29 cellular contexts compared by ENCODE assay signal in the genomic region with DNA sequence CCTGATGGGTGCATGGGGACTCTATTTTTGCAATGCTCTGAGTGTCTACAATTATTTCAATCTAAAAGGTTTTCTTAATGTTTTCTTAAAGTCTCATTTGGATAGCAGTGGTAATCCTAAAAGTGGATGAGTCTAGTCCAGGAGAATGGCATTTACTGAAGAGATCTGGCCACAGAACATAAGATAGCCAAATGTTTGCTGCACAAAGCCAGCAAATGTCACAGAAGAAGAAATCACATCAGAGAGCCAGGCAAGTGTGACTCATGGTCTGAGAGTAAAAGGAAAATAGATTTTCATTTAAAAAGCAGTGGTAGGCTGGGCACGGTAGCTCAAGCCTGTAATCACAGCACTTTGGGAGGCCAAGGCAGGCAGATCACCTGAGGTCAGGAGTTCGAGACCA.
"Had no signal": no experiment of that assay in that cellular context is flagged by ENCODE, and none has a peak within 500 bp of the region (broad histone marks: within the 10 kb centered on the region; RNA-seq: fewer than 3 reads in every experiment).

No MANE protein-coding gene starts in this region.

- H3K27ac ChIP-seq: ascending aorta, cardiac muscle cell, gastrocnemius medialis, neutrophil, pancreas, psoas muscle, right atrium auricular region, thyroid gland had no signal

- H3K4me1 ChIP-seq: ascending aorta, gastrocnemius medialis, pancreas, psoas muscle, right atrium auricular region, thyroid gland had no signal

- H3K9me3 ChIP-seq: gastrocnemius medialis, neutrophil, pancreas, thyroid gland had no signal

- H3K36me3 ChIP-seq: ascending aorta, cardiac muscle cell, gastrocnemius medialis, neutrophil, pancreas, right atrium auricular region, thyroid gland had no signal

- H3K27me3 Mint-ChIP-seq: activated T-cell treated with anti-CD3 and anti-CD28 coated beads, Interleukin-2, amount 50 U/mL, for 24 hours; activated T-helper 17 cell treated with anti-CD3 and anti-CD28 coated beads, Interleukin-2, amount 50 U/mL, for 72 hours; T-cell had no signal

- H3K4me3 ChIP-seq: ascending aorta, cardiac muscle cell, gastrocnemius medialis, pancreas, psoas muscle, right atrium auricular region, thyroid gland had no signal

- DNase-seq: activated CD4-positive, alpha-beta T cell treated with anti-CD3 and anti-CD28 coated beads for 1 hour; activated CD4-positive, alpha-beta T cell treated with anti-CD3 and anti-CD28 coated beads, Interleukin-2, amount 50 U/mL, for 1 hour; activated T-cell treated with anti-CD3 and anti-CD28 coated beads, Interleukin-2, amount 50 U/mL, for 24 hours; effector CD4-positive, alpha-beta T cell; gastrocnemius medialis; head of caudate nucleus; hypothalamus; left ventricle myocardium superior; mammary epithelial cell; midbrain; pancreas; psoas muscle; stimulated activated CD4-positive, alpha-beta T cell treated with anti-CD3 and anti-CD28 coated beads, Interleukin-12 subunit alpha, Interleukin-12 subunit beta, amount 100 ng/mL, for 4 hours; stimulated activated CD4-positive, alpha-beta T cell treated with anti-CD3 and anti-CD28 coated beads, Interleukin-4, amount 100 ng/mL, for 4 hours; stimulated activated naive CD8-positive, alpha-beta T cell treated with anti-CD3 and anti-CD28 coated beads, Interleukin-15, Interleukin-2, amounts not matched to agents 100 U/mL and 50 U/mL, for 24 hours; substantia nigra; T-cell; thyroid gland had no signal

- H3K27ac Mint-ChIP-seq: activated naive CD4-positive, alpha-beta T cell treated with anti-CD3 and anti-CD28 coated beads, Interleukin-2, amount 50 U/mL, for 72 hours; activated T-cell treated with anti-CD3 and anti-CD28 coated beads, Interleukin-2, amount 50 U/mL, for 24 hours; activated T-helper 17 cell treated with anti-CD3 and anti-CD28 coated beads, Interleukin-2, amount 50 U/mL, for 72 hours; nephron; T-cell; T-helper 2 cell treated with Interferon-gamma antibody and Interleukin-4, amounts not matched to agents 5 μg/mL and 100 μg/mL, for 36 hours had no signal

- FAIRE-seq: endometrium, islet of Langerhans, pancreas, TTC549 had no signal

- H3K4me1 Mint-ChIP-seq: activated T-helper 17 cell treated with anti-CD3 and anti-CD28 coated beads, Interleukin-2, amount 50 U/mL, for 72 hours; nephron; T-cell had no signal

- H3K36me3 Mint-ChIP-seq: T-cell had no signal

- H3K4me3 Mint-ChIP-seq: activated T-cell treated with anti-CD3 and anti-CD28 coated beads, Interleukin-2, amount 50 U/mL, for 24 hours; activated T-helper 17 cell treated with anti-CD3 and anti-CD28 coated beads, Interleukin-2, amount 50 U/mL, for 72 hours; nephron; T-cell; T-helper 2 cell treated with Interferon-gamma antibody and Interleukin-4, amounts not matched to agents 5 μg/mL and 100 μg/mL, for 36 hours had no signal

- H3K27me3 ChIP-seq: ascending aorta, cardiac muscle cell, gastrocnemius medialis, neutrophil, pancreas, right atrium auricular region, thyroid gland had no signal
